ENCODE assay signal across 1 cellular context in the genomic region with DNA sequence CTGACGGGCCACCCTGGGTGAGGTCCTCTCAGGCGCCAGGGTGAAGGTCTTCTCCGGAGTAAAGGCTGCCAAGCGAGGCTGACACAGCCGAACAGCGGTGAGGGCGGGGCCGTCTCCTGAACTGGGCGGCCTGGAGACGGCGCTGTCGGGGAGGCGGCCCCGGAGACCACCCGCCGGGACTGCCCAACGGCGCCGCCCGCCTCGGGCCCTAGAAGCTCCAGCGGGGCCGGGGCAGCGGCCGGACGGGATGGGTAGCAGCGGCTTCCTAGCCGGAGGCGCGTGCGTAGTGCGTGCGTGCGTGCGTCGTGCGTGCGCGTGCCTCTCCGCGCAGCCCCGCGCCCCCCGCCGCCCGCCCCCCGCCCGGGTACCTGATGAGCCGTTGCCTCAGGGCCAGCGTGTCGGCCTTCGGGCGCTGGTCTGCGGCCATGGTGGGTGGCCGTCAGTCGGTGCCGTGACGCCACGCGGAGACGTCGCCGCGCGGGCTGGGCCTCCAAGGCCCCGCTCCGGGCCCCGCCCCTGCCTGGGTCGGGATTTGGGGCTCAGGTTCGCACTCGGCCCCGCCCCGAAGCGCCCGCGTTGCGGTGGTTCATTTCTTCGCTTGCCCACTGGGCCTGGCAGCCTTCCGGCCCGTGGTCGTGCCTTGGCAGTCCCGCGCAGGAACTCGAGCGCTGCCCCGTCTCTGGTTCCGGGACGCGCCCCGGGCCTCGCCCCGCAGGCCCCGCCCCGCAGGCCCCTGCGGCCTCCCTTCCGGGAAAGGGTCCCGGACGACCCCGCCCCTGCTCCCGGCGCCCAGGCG.
TF ChIP-seq lines count a peak whose summit lies in the region.

Gene PHYKPL (minus strand): TSS at position 679 of the 796 bp plus-strand sequence. CDS start 252 bp downstream, at position 427.

TF ChIP-seq in IMR-90, 13 proteins besides CTCF, POLR2A, EP300 and RAD21 (continued from another document):
- TF ChIP-seq MAZ (IDR thresholded peaks at IDR 0.05; ENCODE audit: borderline replicate concordance, low read depth, low read length) (peak; percentile 38; the same call in 1 of the 2 replicates), CHD1 (IDR thresholded peaks at IDR 0.05; ENCODE audit: low read depth, low read length) (no peak)
